ENCODE assay signal across 1 cellular context in genomic region chr5:75457691-75458090, GRCh38.
TF ChIP-seq lines count a peak whose summit lies in the region.

No MANE protein-coding gene starts in this region.

TF ChIP-seq in GM12891, 5 proteins besides CTCF, POLR2A, EP300 and RAD21:
- no peak for TF ChIP-seq POLR2AphosphoS5 (IDR thresholded peaks at IDR 0.05; ENCODE audit: low read depth, low read length)
- TF ChIP-seq TAF1 (IDR thresholded peaks at IDR 0.05; ENCODE audit: low read depth, low read length) = no peak
- TF ChIP-seq PAX5 (IDR thresholded peaks at IDR 0.05; ENCODE audit: insufficient read depth, low read length, severe bottlenecking) = no peak
- TF ChIP-seq SPI1 (IDR thresholded peaks at IDR 0.05; ENCODE audit: low read depth, low read length) = no peak
- TF ChIP-seq POU2F2 (IDR thresholded peaks at IDR 0.05; ENCODE audit: low read depth, low read length) = no peak
